ENCODE assay signal across 8 cellular contexts in the genomic region with DNA sequence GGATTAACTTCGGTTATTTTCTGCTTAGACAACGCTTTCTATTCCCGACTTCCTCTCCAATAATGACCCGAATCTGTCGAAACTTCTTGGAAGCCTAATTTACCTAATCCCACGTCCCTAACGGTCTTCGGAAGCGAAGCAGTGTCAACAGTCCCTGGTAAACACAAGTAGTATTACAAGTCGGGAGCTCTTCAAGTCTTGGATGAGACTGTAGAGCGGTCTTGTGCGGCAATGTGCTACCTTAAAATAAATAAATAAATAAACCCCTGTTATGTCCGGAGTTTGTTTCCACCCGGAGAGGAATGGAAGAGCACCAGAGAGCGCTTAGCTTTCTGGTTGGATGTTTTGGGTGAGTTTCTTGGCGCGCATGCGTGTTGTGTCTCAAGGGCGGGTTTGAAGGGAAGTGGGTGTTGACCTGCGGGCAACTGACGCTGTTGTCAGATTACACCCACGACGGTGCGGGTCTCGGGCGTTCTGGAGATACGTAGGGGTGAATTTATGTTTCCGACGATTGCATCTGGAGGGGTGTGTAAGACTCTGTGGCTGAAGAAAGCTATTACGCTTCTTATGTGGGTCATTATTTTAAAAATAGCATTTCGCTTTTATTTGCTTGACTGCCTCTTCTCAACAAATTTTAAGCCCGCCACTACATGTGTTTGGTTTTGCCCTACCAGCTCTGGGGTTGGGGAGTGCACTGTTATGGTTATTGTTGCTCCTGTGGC. TPM values are rescaled to one million over a fixed set of nuclear protein-coding genes. Genes with fewer than 3 reads are reported as not detected.
DNase-seq lines count a peak whose midpoint lies in the region; ATAC-seq, FAIRE-seq and TF ChIP-seq lines count a peak whose summit lies in the region.

A gene (plus strand): TSS at position 431 of the 722 bp plus-strand sequence. CDS start 546 bp downstream, outside the sequence.
A gene with protein sequence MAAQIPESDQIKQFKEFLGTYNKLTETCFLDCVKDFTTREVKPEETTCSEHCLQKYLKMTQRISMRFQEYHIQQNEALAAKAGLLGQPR (minus strand): TSS at position 243 of the 722 bp plus-strand sequence. CDS start 15,586 bp downstream, outside the sequence.

- H3K27me3 ChIP-seq in WERI-Rb-1 (ENCODE audit: insufficient read depth, low read depth, severe bottlenecking) = no peaks in the 10 kb centered on the region
- no peaks in the 10 kb centered on the region for H3K27me3 ChIP-seq in mammary epithelial cell (ENCODE audit: insufficient read depth, low read length)
- no peaks in the 10 kb centered on the region for H3K27me3 ChIP-seq in small intestine (ENCODE audit: control insufficient read depth in 2 of 2, insufficient read depth in 2 of 2, low read length in 2 of 2)

- DNase-seq in ACHN = peak; percentile 97
- peak; percentile 98 for DNase-seq in NCI-H2227 (lab: John Stamatoyannopoulos, UW; ENCODE audit: unreplicated experiment)
- peak; percentile 98 for DNase-seq in WERI-Rb-1
- DNase-seq in mammary epithelial cell = peak; percentile 97
- DNase-seq in iPS-NIHi11 (ENCODE audit: low spot score) = peak; percentile 96
- peak; percentile 99 for DNase-seq in small intestine

- H3K4me1 ChIP-seq in mammary epithelial cell (ENCODE audit: insufficient read depth, low read length) (peaks cover 22% of the 10 kb centered on the region), small intestine (ENCODE audit: control insufficient read depth in 2 of 2, insufficient read depth in 1 of 2, low read depth in 1 of 2, low read length in 1 of 2) (no peaks in the 10 kb centered on the region)

- BruUV-seq in mammary epithelial cell (replicated peaks; lab: Mats Ljungman, UMichigan) = no TSS peak

- H3K27ac ChIP-seq in WERI-Rb-1 (peak within 1 kb of the TSS; percentile 99), mammary epithelial cell (ENCODE audit: insufficient read depth, low read depth, low read length) (peak within 1 kb of the TSS; percentile 97), small intestine (ENCODE audit: low read depth in 1 of 2, low read length in 1 of 2) (peak within 1 kb of the TSS; percentile 77 to 92)

- H3K36me3 ChIP-seq in WERI-Rb-1 = peaks cover 33% of the 10 kb centered on the region
- H3K36me3 ChIP-seq in mammary epithelial cell (ENCODE audit: insufficient read depth, low read length) = peaks cover 9% of the 10 kb centered on the region
- peaks cover 0 to 2% of the 10 kb centered on the region in 2 donors for H3K36me3 ChIP-seq in small intestine (ENCODE audit: control insufficient read depth in 2 of 2, insufficient read depth in 2 of 2, low read length in 2 of 2)

- TF ChIP-seq CTCF in WERI-Rb-1 (IDR thresholded peaks at IDR 0.05; ENCODE audit: low read depth, low read length) = no peak
- no peak for TF ChIP-seq CTCF in mammary epithelial cell (conservative IDR thresholded peaks at IDR 0.05 in 1 of 2, IDR thresholded peaks at IDR 0.05 in 1 of 2; ENCODE audit: extremely low read depth in 1 of 2, insufficient read depth in 1 of 2, low read depth in 1 of 2, low read length in 2 of 2)

- peaks cover 61% of the 10 kb centered on the region for H3K79me2 ChIP-seq in mammary epithelial cell (ENCODE audit: insufficient read depth, low read length)

- H2AFZ ChIP-seq in mammary epithelial cell (ENCODE audit: low read depth, low read length) = peak within 1 kb of the TSS; percentile 100

- no peak for FAIRE-seq in small intestine (lab: Jason Lieb, UNC)

- CTCF ChIA-PET in mammary epithelial cell (lab: Charles Lee; ENCODE audit: low non-redundant PET) = no interaction called here

- H3K9me3 ChIP-seq in WERI-Rb-1 (ENCODE audit: severe bottlenecking) (no peaks in the 10 kb centered on the region), mammary epithelial cell (replicated peaks; ENCODE audit: insufficient read depth, low read length) (no peaks in the 10 kb centered on the region), small intestine (ENCODE audit: control insufficient read depth, low read depth) (no peaks in the 10 kb centered on the region)

- H3K4me2 ChIP-seq in mammary epithelial cell (ENCODE audit: insufficient read depth, low read depth, low read length) = peak within 1 kb of the TSS; percentile 99

- ATAC-seq in GM18873 (IDR thresholded peaks at IDR 0.05; ENCODE audit: low FRiP score, unreplicated experiment) = peak; percentile 77
- ATAC-seq in HG03139 (IDR thresholded peaks at IDR 0.05; ENCODE audit: unreplicated experiment) = peak; percentile 87

- in situ Hi-C loops in ACHN (cut with HindIII; ENCODE audit: low pct_ligation_motif_present, low pct_unique_long_range_greater_than_20kb, low sequenced_read_pairs) (no loop called here), mammary epithelial cell (cut with MboI; ENCODE audit: low sequenced_read_pairs in 2 of 2) (no loop called here)

- no peaks in the 10 kb centered on the region for H4K20me1 ChIP-seq in mammary epithelial cell (ENCODE audit: insufficient read depth, low read length)

- H3K9ac ChIP-seq in mammary epithelial cell (ENCODE audit: insufficient read depth, low read length) = peak within 1 kb of the TSS; percentile 98

- 1% methylated on average over 28 of the region's 32 CpGs for WGBS in mammary epithelial cell (ENCODE audit: low coverage, missing lambda C conversion rate)
- WGBS in small intestine, 3 donors = 0% methylated on average over 32 of the region's 32 CpGs

- H3K4me3 ChIP-seq in WERI-Rb-1 (ENCODE audit: low read depth, low read length) (peak within 1 kb of the TSS; percentile 85), mammary epithelial cell (replicated peaks in 1 of 3; ENCODE audit: insufficient read depth in 1 of 3, low read depth in 2 of 3, low read length in 3 of 3) (peak within 1 kb of the TSS; percentile 87 to 95 (median 93)), small intestine (ENCODE audit: low read depth in 1 of 2, low read length in 2 of 2) (peak within 1 kb of the TSS; percentile 68 to 84)

- dilution Hi-C loops in mammary epithelial cell (cut with HindIII; ENCODE audit: low sequenced_read_pairs) = no loop called here

- intact Hi-C loops in mammary epithelial cell (cut with micrococcal nuclease) = loop anchor here (10.0 kb wide), 1 partner anchor 133 kb away; a partner anchor contains a TSS

RNA-seq across cellular contexts. Expression of the first gene that starts in this region (rescaled TPM):
- total RNA-seq in mammary epithelial cell = 10 to 100 TPM; 14.3 to 16.2 TPM
- polyA plus RNA-seq in mammary epithelial cell (10.1 TPM), small intestine (1 to 10 TPM; 2.7 to 6.3 (median 3.8) TPM)
- polyA minus RNA-seq in mammary epithelial cell = 18.4 TPM

RNA-seq across cellular contexts. Expression of the second gene that starts in this region (rescaled TPM):
- 10 to 100 TPM; 39.5 to 50.8 TPM for total RNA-seq in mammary epithelial cell
- 47.7 TPM for polyA plus RNA-seq in mammary epithelial cell
- 50.2 TPM for polyA minus RNA-seq in mammary epithelial cell
- polyA plus RNA-seq in small intestine = 10 to 100 TPM; 25.3 to 61.4 (median 45.9) TPM

Comparison
In these comparisons a context has a peak if more than half of its experiments do, and no peak if none do; other contexts are left out.
1. Peak in every context shown above with its lines: DNase-seq, ATAC-seq, H3K4me3 ChIP-seq and H3K27ac ChIP-seq.